ENCODE assay signal across 15 cellular contexts in the genomic region with DNA sequence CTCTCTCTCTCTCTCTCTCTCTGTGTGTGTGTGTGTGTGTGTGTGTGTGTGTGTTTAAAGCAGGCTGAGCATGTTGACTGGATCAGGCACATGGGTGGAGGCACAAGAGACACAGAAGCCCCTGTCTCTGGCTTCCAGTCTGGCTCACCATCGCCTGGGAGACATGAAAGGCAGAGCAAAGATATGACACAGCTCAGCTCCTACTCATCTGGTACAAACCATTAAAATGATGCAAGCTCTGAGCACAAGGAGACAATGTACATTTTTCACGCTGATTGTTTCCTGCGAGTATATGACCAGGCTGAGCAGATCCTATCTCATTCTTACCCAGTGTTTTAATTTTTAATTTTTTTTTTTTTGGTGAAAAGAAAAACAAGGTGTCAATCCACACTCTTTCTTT. TPM values are rescaled to one million over a fixed set of nuclear protein-coding genes. Genes with fewer than 3 reads are reported as not detected.
DNase-seq lines count a peak whose midpoint lies in the region; ATAC-seq and TF ChIP-seq lines count a peak whose summit lies in the region.
"Had no signal": no experiment of that assay in that cellular context is flagged by ENCODE, and none has a peak within 500 bp of the region (broad histone marks: within the 10 kb centered on the region; RNA-seq: fewer than 3 reads in every experiment).

No MANE protein-coding gene starts in this region.

- in situ Hi-C loops in GM23248 (cut with MboI), result no loop called here

- H3K4me1 Mint-ChIP-seq in H9, result peaks cover 11 to 17% of the 10 kb centered on the region in 2 experiments

- no peaks in the 10 kb centered on the region for H3K9me3 ChIP-seq in GM23248 (ENCODE audit: low read depth)
- no peaks in the 10 kb centered on the region for H3K9me3 ChIP-seq in RWPE2 (ENCODE audit: severe bottlenecking)
- H3K9me3 ChIP-seq in H9 (ENCODE audit: control insufficient read depth, low read depth, low read length), result no peaks in the 10 kb centered on the region
- H3K9me3 ChIP-seq: Caco-2 had no signal

- no peaks in the 10 kb centered on the region for H4K20me1 ChIP-seq in GM23248 (ENCODE audit: insufficient read depth)
- H4K20me1 ChIP-seq in H9 (ENCODE audit: control insufficient read depth, insufficient read depth, insufficient read length), result no peaks in the 10 kb centered on the region
- H4K20me1 ChIP-seq: BLaER1 had no signal

- no peak overlapping the region for H2AK5ac ChIP-seq in H9 (ENCODE audit: insufficient read length, low read length)

- H3K23ac ChIP-seq in H9 (ENCODE audit: insufficient read length, low read depth, low read length), result no peak overlapping the region

- H3F3A ChIP-seq in GM23248 (ENCODE audit: insufficient read depth), result no peaks in the 10 kb centered on the region

- no peaks in the 10 kb centered on the region for H3K79me2 ChIP-seq in GM23248 (ENCODE audit: insufficient read depth)
- H3K79me2 ChIP-seq in H9 (ENCODE audit: insufficient read depth, low read length), result no peaks in the 10 kb centered on the region

- no peak overlapping the region for H3K4me2 ChIP-seq in GM23248 (ENCODE audit: unreplicated experiment)
- no peak overlapping the region for H3K4me2 ChIP-seq in H9 (ENCODE audit: insufficient read depth, insufficient read length, low read length)
- H3K4me2 ChIP-seq: BLaER1 had no signal

- no peak overlapping the region for H4K5ac ChIP-seq in H9 (ENCODE audit: insufficient read length, low read depth, low read length)

- H3K36me3 ChIP-seq in GM23248 (ENCODE audit: low read depth) (no peaks in the 10 kb centered on the region), RWPE2 (ENCODE audit: low read depth) (no peaks in the 10 kb centered on the region)
- H3K36me3 ChIP-seq: BLaER1 had no signal

- no peak overlapping the region for H3K56ac ChIP-seq in H9 (ENCODE audit: insufficient read length, low read depth, low read length)

- H2BK120ac ChIP-seq in H9 (ENCODE audit: low read depth, low read length, poor library complexity, severe bottlenecking), result no peak overlapping the region

- no peak overlapping the region for H3K14ac ChIP-seq in H9 (ENCODE audit: insufficient read depth, low read length)

- no peak overlapping the region for H2BK12ac ChIP-seq in H9 (ENCODE audit: insufficient read length, low read depth, low read length)

- no peak overlapping the region for H3K4me3 Mint-ChIP-seq in H9
- H3K4me3 Mint-ChIP-seq: CD8-positive, alpha-beta memory T cell had no signal

- H3K36me3 Mint-ChIP-seq in H9 (ENCODE audit: insufficient read depth in 1 of 3, low read depth in 3 of 3), result no peaks in the 10 kb centered on the region

- no peaks in the 10 kb centered on the region for H3K79me1 ChIP-seq in H9 (ENCODE audit: insufficient read depth, low read depth, low read length, poor library complexity, severe bottlenecking)

- H2BK15ac ChIP-seq in H9 (ENCODE audit: low read depth, low read length), result no peak overlapping the region

- H3K9me3 Mint-ChIP-seq in H9, result no peaks in the 10 kb centered on the region
- H3K9me3 Mint-ChIP-seq: CD8-positive, alpha-beta memory T cell had no signal

- peaks cover 53% of the 10 kb centered on the region for H3K27me3 Mint-ChIP-seq in H9 (ENCODE audit: low read depth)

- no peak overlapping the region for H3K27ac ChIP-seq in GM23248
- H3K27ac ChIP-seq in RWPE2 (ENCODE audit: poor library complexity, severe bottlenecking), result no peak overlapping the region
- no peak overlapping the region for H3K27ac ChIP-seq in H9 (ENCODE audit: insufficient read length, low read depth, low read length)
- H3K27ac ChIP-seq: BLaER1 had no signal

- H2AFZ ChIP-seq in GM23248 (no peak overlapping the region), H9 (ENCODE audit: low read length) (no peak overlapping the region)

- DNase-seq in NCI-H82 (lab: John Stamatoyannopoulos, UW), result peak; percentile 8
- DNase-seq in NCI-H82 treated with DMSO at 0.1 percent for 48 hours (lab: John Stamatoyannopoulos, UW; ENCODE audit: unreplicated experiment), result no peak
- peak; percentile 7 for DNase-seq in GM23248
- DNase-seq in RWPE2 (ENCODE audit: low spot score), result no peak
- peak; percentile 58 for DNase-seq in epithelial cell of esophagus (ENCODE audit: low read depth)
- no peak for DNase-seq in H9
- no peak for DNase-seq in MV-4-11 (lab: John Stamatoyannopoulos, UW)
- DNase-seq: 8988T; AML-193; Caco-2; CD8-positive, alpha-beta memory T cell; DND-41; GDM1 had no signal

- H3K9ac ChIP-seq in GM23248 (no peak overlapping the region), H9 (ENCODE audit: extremely low read depth, insufficient read length, low read length) (no peak overlapping the region)
- H3K9ac ChIP-seq: BLaER1 had no signal

- TF ChIP-seq CTCF in RWPE2 (IDR thresholded peaks at IDR 0.05; ENCODE audit: poor library complexity, severe bottlenecking) (no peak), epithelial cell of esophagus (IDR thresholded peaks at IDR 0.05; ENCODE audit: insufficient read depth, low read depth, low read length, missing control alignments) (no peak), H9 (conservative IDR thresholded peaks at IDR 0.05) (no peak)

- H2BK5ac ChIP-seq in H9 (ENCODE audit: insufficient read length, low read length), result no peak overlapping the region

- 3 to 18% methylated on average over 3 of the region's 3 CpGs for WGBS in GM23248 (ENCODE audit: low coverage in 1 of 2, low lambda C conversion rate in 2 of 2, missing lambda C conversion rate in 2 of 2), 2 experiments
- no CpG with 5 or more reads among the region's 3 CpGs for WGBS in H9 (ENCODE audit: extremely low coverage, insufficient read length, low lambda C conversion rate)

- H3K27me3 ChIP-seq in GM23248 (replicated peaks; ENCODE audit: insufficient read depth), result peaks cover 46% of the 10 kb centered on the region
- peaks cover 40% of the 10 kb centered on the region for H3K27me3 ChIP-seq in RWPE2 (ENCODE audit: insufficient read depth, poor library complexity, severe bottlenecking)
- no peaks in the 10 kb centered on the region; the same call in 1 of the 2 replicates for H3K27me3 ChIP-seq in H9 (ENCODE audit: insufficient read depth, low read length)

- H3K4ac ChIP-seq in H9 (ENCODE audit: low read depth, low read length), result no peak overlapping the region

- no peak overlapping the region for H4K91ac ChIP-seq in H9 (ENCODE audit: insufficient read length, low read depth, low read length)

- H3K4me3 ChIP-seq in GM23248, result no peak overlapping the region
- no peak overlapping the region for H3K4me3 ChIP-seq in RWPE2 (ENCODE audit: severe bottlenecking)
- no peak overlapping the region for H3K4me3 ChIP-seq in epithelial cell of esophagus (ENCODE audit: low read length)
- H3K4me3 ChIP-seq: BLaER1 had no signal

- peak; percentile 13; the same call in 1 of the 3 replicates for ATAC-seq in RWPE2 (ENCODE audit: low read depth)

- no peaks in the 10 kb centered on the region for H3K23me2 ChIP-seq in H9 (ENCODE audit: insufficient read length, low read depth, low read length, poor library complexity, severe bottlenecking)

- no peak overlapping the region for H3K27ac Mint-ChIP-seq in H9

- no peak overlapping the region for H4K8ac ChIP-seq in H9 (replicated peaks; ENCODE audit: insufficient read length, low read depth, low read length)

- H2BK20ac ChIP-seq in H9 (ENCODE audit: low read depth, low read length, poor library complexity, severe bottlenecking), result no peak overlapping the region

- H3K9me2 ChIP-seq in GM23248 (ENCODE audit: insufficient read depth), result no peaks in the 10 kb centered on the region

- no peaks in the 10 kb centered on the region for H3K4me1 ChIP-seq in GM23248 (ENCODE audit: insufficient read depth)
- H3K4me1 ChIP-seq in RWPE2 (ENCODE audit: insufficient read depth, poor library complexity, severe bottlenecking), result peaks cover 10% of the 10 kb centered on the region
- H3K4me1 ChIP-seq in H9 (ENCODE audit: insufficient read depth, low read length), result peaks cover 9% of the 10 kb centered on the region; the same call in 1 of the 2 replicates
- H3K4me1 ChIP-seq: BLaER1 had no signal

- H3T11ph ChIP-seq in H9 (ENCODE audit: low read length), result no peak overlapping the region

- H3K18ac ChIP-seq in H9 (ENCODE audit: insufficient read length, low read depth, low read length), result no peak overlapping the region

RNA-seq across cellular contexts. Expression of a gene that starts 9.5 kb away (rescaled TPM):
- total RNA-seq in GM23248 (2014; rRNA removed; shearing (Covaris generic)), result not detected in 2 replicates
- not detected in 2 replicates for polyA plus RNA-seq in GM23248 (2016; fragmentation: Nextera tagmentation; extraction: Ambion mirVana)
- total RNA-seq in H9 (2021), result not detected in 2 replicates
- total RNA-seq: Caco-2; CD8-positive, alpha-beta memory T cell; HT-29 had no signal
- polyA plus RNA-seq: CD8-positive, alpha-beta memory T cell had no signal

Comparison
In these comparisons a context has a peak if more than half of its experiments do, and no peak if none do; other contexts are left out.
1. DNase-seq: peak in NCI-H82 (single experiment), GM23248 (single experiment) and epithelial cell of esophagus (single experiment); none in NCI-H82 treated with DMSO at 0.1 percent for 48 hours (single experiment), RWPE2 (single experiment), H9 (single experiment) and MV-4-11 (single experiment).